ENCODE assay signal across 11 cellular contexts in genomic region chr11:9577551-9577950, GRCh38. TPM values are rescaled to one million over a fixed set of nuclear protein-coding genes. Genes with fewer than 3 reads are reported as not detected.
A peak's percentile ranks its signal among the peaks of the same experiment; 100 is the strongest.
DNase-seq lines count a peak whose midpoint lies in the region; ATAC-seq, FAIRE-seq and TF ChIP-seq lines count a peak whose summit lies in the region.
"Had no signal": no experiment of that assay in that cellular context is flagged by ENCODE, and none has a peak within 500 bp of the region (broad histone marks: within the 10 kb centered on the region; RNA-seq: fewer than 3 reads in every experiment).

No MANE protein-coding gene starts in this region.

- intact Hi-C loops in HepG2 (cut with micrococcal nuclease; ENCODE audit: unreplicated experiment) (no loop called here), right lobe of liver (cut with DNase I) (no loop called here), lower lobe of right lung (cut with DNase I) (no loop called here), dorsolateral prefrontal cortex (cut with DNase I) (loop anchor here in 1 of 2 donors (5.0 kb wide), 1 partner anchor 35 kb away; no protein-coding TSS in a partner anchor)

- ATAC-seq in HepG2 (no peak), right lobe of liver (no peak), lower lobe of right lung (no peak), GM21619 (IDR thresholded peaks at IDR 0.05; ENCODE audit: unreplicated experiment) (no peak), GM19455 (IDR thresholded peaks at IDR 0.05; ENCODE audit: unreplicated experiment) (no peak)

- H3K27me3 ChIP-seq in HepG2 (ENCODE audit: control insufficient read depth in 1 of 2, insufficient read depth in 2 of 2, low read length in 2 of 2) (no peaks in the 10 kb centered on the region; a peak in 1 of 5 replicates), right lobe of liver (no peaks in the 10 kb centered on the region), lower lobe of right lung (ENCODE audit: low read depth) (no peaks in the 10 kb centered on the region), dorsolateral prefrontal cortex (no peaks in the 10 kb centered on the region)

- peak overlapping the region; percentile 98 for H3K9ac ChIP-seq in HepG2 (ENCODE audit: insufficient read depth, low read depth, low read length)
- H3K9ac ChIP-seq: parathyroid adenoma had no signal

- H3K4me2 ChIP-seq in HepG2 (ENCODE audit: low read depth, low read length): peak overlapping the region; percentile 71

- H3K36me3 ChIP-seq in HepG2 (replicated peaks in 1 of 2; ENCODE audit: control insufficient read depth in 1 of 2, insufficient read depth in 2 of 2, low read length in 2 of 2): peaks cover 8 to 58% of the 10 kb centered on the region in 2 experiments
- H3K36me3 ChIP-seq in right lobe of liver: peaks cover 0 to 13% (median 3%) of the 10 kb centered on the region in 4 donors
- H3K36me3 ChIP-seq in lower lobe of right lung: peaks cover 13% of the 10 kb centered on the region

- in situ Hi-C loops in HepG2 (cut with HindIII; ENCODE audit: extremely low pct_ligation_motif_present, low pct_unique_long_range_greater_than_20kb) (no loop called here), astrocyte of the cerebellum (cut with HindIII; ENCODE audit: low sequenced_read_pairs) (no loop called here)

- CTCF ChIA-PET in HepG2 (lab: Yijun Ruan, JAX; ENCODE audit: low intra/inter-chr PET ratio, low total read pairs): no interaction called here

- DNase-seq in HepG2 (ENCODE audit: low spot score) (no peak), right lobe of liver (no peak), astrocyte of the cerebellum (ENCODE audit: low read depth) (no peak), lower lobe of right lung (no peak), dorsolateral prefrontal cortex (no peak), activated gamma-delta T cell (lab: John Stamatoyannopoulos, UW) (no peak)
- DNase-seq: activated CD4-positive, alpha-beta T cell treated with anti-CD3 and anti-CD28 coated beads, Interleukin-2, amount 50 U/mL, for 4 hours; EL had no signal

- TF ChIP-seq RAD21 in HepG2 (CRISPR knock-in tag; IDR thresholded peaks at IDR 0.05): no peak

- POLR2A ChIA-PET in HepG2 (lab: Yijun Ruan, JAX): interaction anchor here (0.5 to 1.8 kb wide), 2 partner anchors 117 to 284 kb away, joined by 3 to 5 read pairs; partner anchors contain the start of gene ZNF143

- peaks cover 75% of the 10 kb centered on the region for H3K79me2 ChIP-seq in HepG2 (ENCODE audit: insufficient read depth, low read length)
- H3K79me2 ChIP-seq: parathyroid adenoma had no signal

- H3K4me3 ChIP-seq in HepG2 (replicated peaks in 1 of 3; ENCODE audit: insufficient read depth in 1 of 3, low read depth in 2 of 3, low read length in 3 of 3) (peak overlapping the region; percentile 22 to 90 (median 78); a peak in 5 of 6 replicates), right lobe of liver (no peak overlapping the region), astrocyte of the cerebellum (ENCODE audit: low read depth, low read length) (peak overlapping the region; percentile 84), lower lobe of right lung (peak overlapping the region; percentile 22), dorsolateral prefrontal cortex (no peak overlapping the region)

- no peak for TF ChIP-seq EP300 in HepG2 (IDR thresholded peaks at IDR 0.05; ENCODE audit: low read depth in 2 of 2, low read length in 2 of 2)
- no peak for TF ChIP-seq EP300 in HepG2 (CRISPR knock-in tag; IDR thresholded peaks at IDR 0.05; ENCODE audit: borderline replicate concordance)

- H3K27ac ChIP-seq in HepG2 (ENCODE audit: extremely low read length, insufficient read depth, low read length) (peak overlapping the region; percentile 28), right lobe of liver (peak overlapping the region in 1 of 3 donors; percentile 27), lower lobe of right lung (peak overlapping the region; percentile 26), dorsolateral prefrontal cortex (no peak overlapping the region)
- H3K27ac ChIP-seq: parathyroid adenoma had no signal

- peaks cover 36% of the 10 kb centered on the region for H3K4me1 ChIP-seq in HepG2 (ENCODE audit: insufficient read depth, low read length)
- peaks cover 0 to 22% (median 4%) of the 10 kb centered on the region in 4 donors for H3K4me1 ChIP-seq in right lobe of liver
- H3K4me1 ChIP-seq in lower lobe of right lung: peaks cover 23% of the 10 kb centered on the region

- TF ChIP-seq POLR2A in HepG2 (IDR thresholded peaks at IDR 0.05; ENCODE audit: insufficient read depth in 1 of 2, low read depth in 2 of 2, low read length in 2 of 2) (no peak), right lobe of liver (IDR thresholded peaks at IDR 0.05) (no peak)

- no peak for FAIRE-seq in HepG2 (lab: Jason Lieb, UNC)

- no TSS peak for BruUV-seq in HepG2 (replicated peaks; lab: Mats Ljungman, UMichigan)

- peaks cover 7% of the 10 kb centered on the region; the same call in 1 of the 2 replicates for H4K20me1 ChIP-seq in HepG2 (ENCODE audit: insufficient read depth, low read length)

- H2AFZ ChIP-seq in HepG2 (ENCODE audit: low read length): no peak overlapping the region
- H2AFZ ChIP-seq: parathyroid adenoma had no signal

- no peaks in the 10 kb centered on the region for H3K9me3 ChIP-seq in HepG2 (ENCODE audit: low read length)
- H3K9me3 ChIP-seq in right lobe of liver: no peaks in the 10 kb centered on the region
- no peaks in the 10 kb centered on the region for H3K9me3 ChIP-seq in lower lobe of right lung

- WGBS in HepG2 (ENCODE audit: low lambda C conversion rate): 77% methylated on average over 7 of the region's 7 CpGs
- 77% methylated on average over 7 of the region's 7 CpGs for WGBS in right lobe of liver (ENCODE audit: insufficient coverage, low coverage, low lambda C conversion rate, missing lambda C conversion rate)

- TF ChIP-seq CTCF in HepG2 (CRISPR knock-in tag; IDR thresholded peaks at IDR 0.05): no peak
- no peak for TF ChIP-seq CTCF in right lobe of liver (IDR thresholded peaks at IDR 0.05)
- no peak for TF ChIP-seq CTCF in astrocyte of the cerebellum (IDR thresholded peaks at IDR 0.05; ENCODE audit: low read depth, low read length, missing control alignments)
- no peak for TF ChIP-seq CTCF in lower lobe of right lung (IDR thresholded peaks at IDR 0.05)
- no peak for TF ChIP-seq CTCF in dorsolateral prefrontal cortex (IDR thresholded peaks at IDR 0.05 in 54 of 56, conservative IDR thresholded peaks at IDR 0.05 in 2 of 56; ENCODE audit: low read depth in 1 of 56, partially characterized antibody in 56 of 56)

TF ChIP-seq in HepG2, 621 proteins besides CTCF, POLR2A, EP300 and RAD21:
- TF ChIP-seq RBFOX2 (IDR thresholded peaks at IDR 0.05; ENCODE audit: low read depth, low read length) (peak; percentile 43; the same call in 1 of the 2 replicates), KDM3A (CRISPR knock-in tag; IDR thresholded peaks at IDR 0.05; ENCODE audit: low read depth) (no peak), KDM4B (CRISPR knock-in tag; IDR thresholded peaks at IDR 0.05) (no peak), ELF4 (CRISPR knock-in tag; IDR thresholded peaks at IDR 0.05; ENCODE audit: borderline replicate concordance) (no peak)

RNA-seq across cellular contexts. Expression of gene WEE1, which starts 4.1 kb away (rescaled TPM):
- total RNA-seq in HepG2 (2016; rRNA removed; fragmentation: Illumina TruSeq; extraction: Trizol) (63.7 and 71.7 TPM in 2 replicates), right lobe of liver (10 to 100 TPM; 11.1 to 34.0 (median 19.5) TPM), lower lobe of right lung (12.4 TPM), dorsolateral prefrontal cortex (1 to 10 TPM in 119 of 120 experiments, under 1 TPM in 1; 0.76 to 9.5 (median 2.7) TPM)
- 5.3 and 8.1 TPM in 2 replicates for total RNA-seq in HepG2 (2016; cell fraction: cytosol; rRNA removed; fragmentation: Illumina TruSeq; extraction: Trizol; ENCODE audit: low read depth)
- total RNA-seq in HepG2 (2016; cell fraction: insoluble cytoplasmic fraction; rRNA removed; fragmentation: Illumina TruSeq; extraction: Trizol): 59.2 and 62.0 TPM in 2 replicates
- 16.3 and 20.1 TPM in 2 replicates for total RNA-seq in HepG2 (2016; cell fraction: membrane; rRNA removed; fragmentation: Illumina TruSeq; extraction: Trizol)
- total RNA-seq in HepG2 (2016; cell fraction: nucleus; rRNA removed; fragmentation: Illumina TruSeq; extraction: Trizol): 55.9 and 59.7 TPM in 2 replicates
- 24.2 and 31.4 TPM in 2 replicates for polyA plus RNA-seq in HepG2 (2011; rRNA removed)
- 9.9 and 15.9 TPM in 2 replicates for polyA plus RNA-seq in HepG2 (2011; cell fraction: cytosol; rRNA removed)
- polyA plus RNA-seq in HepG2 (2011; cell fraction: nucleus; rRNA removed): 19.4 and 21.7 TPM in 2 replicates
- 34.3 and 43.6 TPM in 2 replicates for polyA plus RNA-seq in HepG2 (2012)
- 1.5 and 1.7 TPM in 2 replicates for polyA plus RNA-seq in HepG2 (2016; cell fraction: cytosol; fragmentation: Illumina TruSeq; extraction: Trizol; ENCODE audit: low read depth)
- 55.1 and 60.7 TPM in 2 replicates for polyA plus RNA-seq in HepG2 (2016; cell fraction: insoluble cytoplasmic fraction; fragmentation: Illumina TruSeq; extraction: Trizol; ENCODE audit: low read depth)
- polyA plus RNA-seq in HepG2 (2016; cell fraction: membrane; fragmentation: Illumina TruSeq; extraction: Trizol; ENCODE audit: low read depth): 5.2 and 6.5 TPM in 2 replicates
- polyA plus RNA-seq in HepG2 (2016; cell fraction: nucleus; fragmentation: Illumina TruSeq; extraction: Trizol; ENCODE audit: insufficient read depth, low read depth): 61.4 and 70.9 TPM in 2 replicates
- polyA minus RNA-seq in HepG2 (2011; rRNA and poly(A)+ RNA removed; ENCODE audit: low replicate concordance): 13.9 and 26.9 TPM in 2 replicates
- 20.9 and 21.9 TPM in 2 replicates for polyA minus RNA-seq in HepG2 (2011; cell fraction: cytosol; rRNA and poly(A)+ RNA removed)
- polyA minus RNA-seq in HepG2 (2011; cell fraction: nucleus; rRNA and poly(A)+ RNA removed): 77.1 and 85.4 TPM in 2 replicates

Comparison
In these comparisons a context has a peak if more than half of its experiments do, and no peak if none do; other contexts are left out.
1. H3K4me3 ChIP-seq: peak in HepG2 (3 of 3), astrocyte of the cerebellum (single experiment) and lower lobe of right lung (single experiment); none in right lobe of liver (0 of 3) and dorsolateral prefrontal cortex (0 of 59).
2. H3K27ac ChIP-seq: peak in HepG2 (single experiment) and lower lobe of right lung (single experiment); none in dorsolateral prefrontal cortex (0 of 59).